In the genomic region with DNA sequence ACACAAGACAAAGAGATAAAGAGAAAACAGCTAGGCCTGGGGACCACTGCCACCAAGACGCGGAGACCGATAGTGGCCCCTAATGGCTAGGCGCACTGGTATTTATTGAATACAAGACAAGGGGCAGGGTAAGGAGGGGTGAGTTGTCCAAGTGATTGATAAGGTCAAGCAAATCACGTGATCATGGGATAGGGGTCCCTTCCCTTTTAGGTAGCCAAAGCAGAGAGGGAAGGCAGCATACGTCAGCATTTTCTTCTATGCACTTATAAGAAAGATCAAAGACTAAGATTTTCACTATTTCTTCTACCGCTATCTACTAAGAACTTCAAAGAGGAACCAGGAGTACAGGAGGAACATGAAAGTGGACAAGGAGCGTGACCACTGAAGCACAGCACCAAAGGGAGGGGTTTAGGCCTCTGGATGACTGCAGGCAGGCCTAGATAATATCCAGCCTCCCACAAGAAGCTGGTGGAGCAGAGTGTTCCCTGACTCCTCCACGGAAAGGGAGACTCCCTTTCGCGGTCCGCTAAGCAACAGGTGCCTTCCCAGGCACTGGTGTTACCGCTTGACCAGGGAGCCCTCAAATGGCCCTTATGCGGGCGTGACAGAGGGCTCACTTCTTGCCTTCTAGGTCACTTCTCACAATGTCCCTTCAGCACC, we compare ENCODE assay signal across 1 cellular context. TPM values are rescaled to one million over a fixed set of nuclear protein-coding genes. Genes with fewer than 3 reads are reported as not detected.
"Had no signal": no experiment of that assay in that cellular context is flagged by ENCODE, and none has a peak within 500 bp of the region (broad histone marks: within the 10 kb centered on the region; RNA-seq: fewer than 3 reads in every experiment).

No MANE protein-coding gene starts in this region.

RNA-seq across cellular contexts. Expression of a gene that starts 22.2 kb away (rescaled TPM):
- total RNA-seq: activated B cell treated with CpG ODN at 0.5 μM for 24 hours had no signal
